In the genomic region with DNA sequence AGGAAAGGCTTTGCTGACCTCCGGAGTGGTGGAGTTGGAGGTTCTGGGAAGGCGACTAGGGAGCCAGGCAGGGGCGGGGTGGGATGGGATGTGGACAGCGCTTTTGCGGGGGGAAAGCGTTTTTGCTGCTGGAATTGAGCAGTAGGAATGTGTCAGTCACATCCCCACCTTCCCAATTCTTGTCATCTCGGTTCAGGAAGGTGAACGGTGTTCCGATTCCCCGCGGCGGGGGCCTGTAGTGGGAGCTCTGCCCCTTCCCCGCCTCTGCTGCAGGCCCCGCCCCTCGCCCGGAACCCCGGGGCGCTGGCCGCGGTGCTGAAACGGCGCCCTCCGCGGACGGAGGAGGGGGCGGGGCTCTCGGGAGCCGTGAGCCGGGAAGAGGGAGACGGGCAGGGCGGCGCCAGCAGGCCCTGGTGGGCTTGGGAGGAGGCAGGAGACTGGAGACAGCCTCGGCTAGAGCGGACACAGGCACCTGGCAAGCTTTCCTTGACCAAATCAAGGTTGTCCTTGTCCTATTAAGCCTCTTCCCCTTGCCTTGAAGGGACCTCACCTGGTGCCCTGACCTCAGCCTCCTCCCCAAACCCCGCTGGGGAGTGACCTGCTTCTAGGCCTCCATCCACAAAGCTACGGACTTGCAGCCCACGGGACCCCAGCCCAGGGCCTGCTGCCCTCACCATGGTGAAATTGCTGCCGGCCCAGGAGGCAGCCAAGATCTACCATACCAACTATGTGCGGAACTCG, we compare ENCODE assay signal across 1 cellular context.
TF ChIP-seq lines count a peak whose summit lies in the region.

Gene LHFPL5, plus strand, starts transcription at position 357 of the 741 bp plus-strand sequence. Its CDS starts 319 bp downstream, at position 676.

TF ChIP-seq in HepG2, 621 proteins besides CTCF, POLR2A, EP300 and RAD21 (continued from another document and continues in another):
- TF ChIP-seq HINFP (CRISPR knock-in tag; IDR thresholded peaks at IDR 0.05; ENCODE audit: low read depth) = peak; percentile 94; the same call in 1 of the 2 replicates
- TF ChIP-seq REXO4 (CRISPR knock-in tag; IDR thresholded peaks at IDR 0.05; ENCODE audit: borderline replicate concordance) = no peak
- peak; percentile 98 for TF ChIP-seq ZBTB25 (CRISPR knock-in tag; IDR thresholded peaks at IDR 0.05)
- TF ChIP-seq ZNF549 (CRISPR knock-in tag; IDR thresholded peaks at IDR 0.05) = peak; percentile 88; the same call in 1 of the 2 replicates
- no peak for TF ChIP-seq MLLT10 (CRISPR knock-in tag; IDR thresholded peaks at IDR 0.05)
- TF ChIP-seq KLF16 (CRISPR knock-in tag; IDR thresholded peaks at IDR 0.05) = peak; percentile 69 to 100; a peak in 2 of 4 replicates
- TF ChIP-seq, protein P1, sequence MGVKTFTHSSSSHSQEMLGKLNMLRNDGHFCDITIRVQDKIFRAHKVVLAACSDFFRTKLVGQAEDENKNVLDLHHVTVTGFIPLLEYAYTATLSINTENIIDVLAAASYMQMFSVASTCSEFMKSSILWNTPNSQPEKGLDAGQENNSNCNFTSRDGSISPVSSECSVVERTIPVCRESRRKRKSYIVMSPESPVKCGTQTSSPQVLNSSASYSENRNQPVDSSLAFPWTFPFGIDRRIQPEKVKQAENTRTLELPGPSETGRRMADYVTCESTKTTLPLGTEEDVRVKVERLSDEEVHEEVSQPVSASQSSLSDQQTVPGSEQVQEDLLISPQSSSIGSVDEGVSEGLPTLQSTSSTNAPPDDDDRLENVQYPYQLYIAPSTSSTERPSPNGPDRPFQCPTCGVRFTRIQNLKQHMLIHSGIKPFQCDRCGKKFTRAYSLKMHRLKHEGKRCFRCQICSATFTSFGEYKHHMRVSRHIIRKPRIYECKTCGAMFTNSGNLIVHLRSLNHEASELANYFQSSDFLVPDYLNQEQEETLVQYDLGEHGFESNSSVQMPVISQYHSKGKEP (CRISPR knock-in tag; IDR thresholded peaks at IDR 0.05) = peak; percentile 99
- TF ChIP-seq PITX1 (CRISPR knock-in tag; IDR thresholded peaks at IDR 0.05) = peak; percentile 83
- TF ChIP-seq, protein P2, sequence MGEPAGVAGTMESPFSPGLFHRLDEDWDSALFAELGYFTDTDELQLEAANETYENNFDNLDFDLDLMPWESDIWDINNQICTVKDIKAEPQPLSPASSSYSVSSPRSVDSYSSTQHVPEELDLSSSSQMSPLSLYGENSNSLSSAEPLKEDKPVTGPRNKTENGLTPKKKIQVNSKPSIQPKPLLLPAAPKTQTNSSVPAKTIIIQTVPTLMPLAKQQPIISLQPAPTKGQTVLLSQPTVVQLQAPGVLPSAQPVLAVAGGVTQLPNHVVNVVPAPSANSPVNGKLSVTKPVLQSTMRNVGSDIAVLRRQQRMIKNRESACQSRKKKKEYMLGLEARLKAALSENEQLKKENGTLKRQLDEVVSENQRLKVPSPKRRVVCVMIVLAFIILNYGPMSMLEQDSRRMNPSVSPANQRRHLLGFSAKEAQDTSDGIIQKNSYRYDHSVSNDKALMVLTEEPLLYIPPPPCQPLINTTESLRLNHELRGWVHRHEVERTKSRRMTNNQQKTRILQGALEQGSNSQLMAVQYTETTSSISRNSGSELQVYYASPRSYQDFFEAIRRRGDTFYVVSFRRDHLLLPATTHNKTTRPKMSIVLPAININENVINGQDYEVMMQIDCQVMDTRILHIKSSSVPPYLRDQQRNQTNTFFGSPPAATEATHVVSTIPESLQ (CRISPR knock-in tag; conservative IDR thresholded peaks at IDR 0.05) = peak; percentile 99
- peak; percentile 99 for TF ChIP-seq ZNF235 (CRISPR knock-in tag; IDR thresholded peaks at IDR 0.05; ENCODE audit: borderline replicate concordance)
- TF ChIP-seq ZNF7 (CRISPR knock-in tag; IDR thresholded peaks at IDR 0.05) = peak; percentile 80; the same call in 1 of the 2 replicates
- peak; percentile 99 for TF ChIP-seq ZNF124 (CRISPR knock-in tag; IDR thresholded peaks at IDR 0.05)
- peak; percentile 99 for TF ChIP-seq ZNF772 (CRISPR knock-in tag; IDR thresholded peaks at IDR 0.05)
- TF ChIP-seq NR2F2 (IDR thresholded peaks at IDR 0.05; ENCODE audit: borderline replicate concordance, low read depth) = no peak; the same call in 1 of the 2 replicates
- no peak for TF ChIP-seq ATF1 (CRISPR knock-in tag; IDR thresholded peaks at IDR 0.05)
- peak; percentile 58 for TF ChIP-seq UBTF (CRISPR knock-in tag; IDR thresholded peaks at IDR 0.05)
- TF ChIP-seq CENPT (CRISPR knock-in tag; IDR thresholded peaks at IDR 0.05; ENCODE audit: low read depth) = no peak; the same call in 1 of the 2 replicates
- peak; percentile 93; the same call in 1 of the 2 replicates for TF ChIP-seq ZNF484 (CRISPR knock-in tag; IDR thresholded peaks at IDR 0.05; ENCODE audit: borderline replicate concordance, low read depth)
- no peak for TF ChIP-seq FOXJ3 (CRISPR knock-in tag; IDR thresholded peaks at IDR 0.05; ENCODE audit: borderline replicate concordance)
- 0 out of 2 replicates have a peak, but pooled peaks have one; percentile 67 for TF ChIP-seq ZNF562 (CRISPR knock-in tag; IDR thresholded peaks at IDR 0.05; ENCODE audit: borderline replicate concordance)
- TF ChIP-seq, protein P3, sequence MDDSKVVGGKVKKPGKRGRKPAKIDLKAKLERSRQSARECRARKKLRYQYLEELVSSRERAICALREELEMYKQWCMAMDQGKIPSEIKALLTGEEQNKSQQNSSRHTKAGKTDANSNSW (CRISPR knock-in tag; IDR thresholded peaks at IDR 0.05; ENCODE audit: borderline replicate concordance) = peak; percentile 95; the same call in 1 of the 2 replicates
- peak; percentile 97; the same call in 1 of the 2 replicates for TF ChIP-seq ZNF510 (CRISPR knock-in tag; IDR thresholded peaks at IDR 0.05; ENCODE audit: low read depth)
- peak; percentile 74 for TF ChIP-seq ELF1 (CRISPR knock-in tag; IDR thresholded peaks at IDR 0.05)
- TF ChIP-seq IRF9 (CRISPR knock-in tag; IDR thresholded peaks at IDR 0.05; ENCODE audit: borderline replicate concordance) = peak; percentile 99
- TF ChIP-seq RBM22 (optimal IDR thresholded peaks at IDR 0.05; ENCODE audit: low read length) = no peak
- TF ChIP-seq, protein P4, sequence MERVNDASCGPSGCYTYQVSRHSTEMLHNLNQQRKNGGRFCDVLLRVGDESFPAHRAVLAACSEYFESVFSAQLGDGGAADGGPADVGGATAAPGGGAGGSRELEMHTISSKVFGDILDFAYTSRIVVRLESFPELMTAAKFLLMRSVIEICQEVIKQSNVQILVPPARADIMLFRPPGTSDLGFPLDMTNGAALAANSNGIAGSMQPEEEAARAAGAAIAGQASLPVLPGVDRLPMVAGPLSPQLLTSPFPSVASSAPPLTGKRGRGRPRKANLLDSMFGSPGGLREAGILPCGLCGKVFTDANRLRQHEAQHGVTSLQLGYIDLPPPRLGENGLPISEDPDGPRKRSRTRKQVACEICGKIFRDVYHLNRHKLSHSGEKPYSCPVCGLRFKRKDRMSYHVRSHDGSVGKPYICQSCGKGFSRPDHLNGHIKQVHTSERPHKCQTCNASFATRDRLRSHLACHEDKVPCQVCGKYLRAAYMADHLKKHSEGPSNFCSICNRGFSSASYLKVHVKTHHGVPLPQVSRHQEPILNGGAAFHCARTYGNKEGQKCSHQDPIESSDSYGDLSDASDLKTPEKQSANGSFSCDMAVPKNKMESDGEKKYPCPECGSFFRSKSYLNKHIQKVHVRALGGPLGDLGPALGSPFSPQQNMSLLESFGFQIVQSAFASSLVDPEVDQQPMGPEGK (CRISPR knock-in tag; IDR thresholded peaks at IDR 0.05) = peak; percentile 96
- TF ChIP-seq DPF2 (CRISPR knock-in tag; IDR thresholded peaks at IDR 0.05; ENCODE audit: borderline replicate concordance, low read depth) = no peak
- peak; percentile 97; the same call in 1 of the 2 replicates for TF ChIP-seq ZNF44 (CRISPR knock-in tag; IDR thresholded peaks at IDR 0.05)
- peak; percentile 99 for TF ChIP-seq ARHGAP35 (CRISPR knock-in tag; IDR thresholded peaks at IDR 0.05; ENCODE audit: borderline replicate concordance)
- TF ChIP-seq NFYC (CRISPR knock-in tag; IDR thresholded peaks at IDR 0.05) = no peak; the same call in 1 of the 2 replicates
- TF ChIP-seq NFYB (CRISPR knock-in tag; IDR thresholded peaks at IDR 0.05) = peak; percentile 39; the same call in 1 of the 2 replicates
- no peak for TF ChIP-seq KDM5A (IDR thresholded peaks at IDR 0.05; ENCODE audit: borderline replicate concordance, low read length)
- TF ChIP-seq HIC2 (CRISPR knock-in tag; IDR thresholded peaks at IDR 0.05; ENCODE audit: low read depth) = peak; percentile 32; the same call in 1 of the 2 replicates
- peak; percentile 94 for TF ChIP-seq FOXO1 (CRISPR knock-in tag; IDR thresholded peaks at IDR 0.05)
- TF ChIP-seq ZNF232 (CRISPR knock-in tag; IDR thresholded peaks at IDR 0.05; ENCODE audit: borderline replicate concordance) = peak; percentile 99
- no peak for TF ChIP-seq POLR2AphosphoS2 (IDR thresholded peaks at IDR 0.05; ENCODE audit: low read depth, low read length)
- peak; percentile 87 for TF ChIP-seq ZBTB7B (CRISPR knock-in tag; IDR thresholded peaks at IDR 0.05)
- peak; percentile 97 for TF ChIP-seq DZIP1 (CRISPR knock-in tag; IDR thresholded peaks at IDR 0.05)
- peak; percentile 90 for TF ChIP-seq PPARG (CRISPR knock-in tag; conservative IDR thresholded peaks at IDR 0.05)
